Comparison of ENCODE assay signal across 9 cellular contexts in the genomic region with DNA sequence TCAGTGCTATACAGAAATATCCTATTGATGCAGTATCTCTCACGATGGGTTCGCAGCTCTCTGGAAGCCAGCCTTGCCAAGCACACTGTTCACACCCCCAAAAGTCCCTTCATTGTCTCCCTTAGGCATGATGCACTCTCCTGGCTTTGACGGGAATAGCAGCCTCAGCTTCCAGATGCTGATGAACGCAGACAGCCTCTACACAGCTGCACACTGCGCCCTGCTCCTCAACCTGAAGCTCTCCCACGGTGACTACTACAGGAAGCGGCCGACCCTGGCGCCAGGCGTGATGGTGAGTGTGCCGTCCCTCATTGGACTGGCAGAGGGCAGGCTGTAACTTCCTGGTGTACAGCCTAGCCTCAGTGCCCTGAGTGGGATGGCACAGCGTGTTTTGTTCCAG.
DNase-seq lines count a peak whose midpoint lies in the region; ATAC-seq and TF ChIP-seq lines count a peak whose summit lies in the region.
"Had no signal": no experiment of that assay in that cellular context is flagged by ENCODE, and none has a peak within 500 bp of the region (broad histone marks: within the 10 kb centered on the region; RNA-seq: fewer than 3 reads in every experiment).

No MANE protein-coding gene starts in this region.

- no peaks in the 10 kb centered on the region for H3K27me3 Mint-ChIP-seq in neural crest cell (ENCODE audit: low read depth)
- no peaks in the 10 kb centered on the region for H3K27me3 Mint-ChIP-seq in CD4-positive, alpha-beta memory T cell

- H2AFZ ChIP-seq in fibroblast of lung (ENCODE audit: low read length): no peak overlapping the region

- H3K4me3 Mint-ChIP-seq in neural crest cell: no peak overlapping the region
- H3K4me3 Mint-ChIP-seq in CD4-positive, alpha-beta memory T cell: no peak overlapping the region
- H3K4me3 Mint-ChIP-seq: effector memory CD8-positive, alpha-beta T cell had no signal

- TF ChIP-seq CTCF in fibroblast of lung (conservative IDR thresholded peaks at IDR 0.05 in 1 of 2, IDR thresholded peaks at IDR 0.05 in 1 of 2; ENCODE audit: low read depth in 1 of 2, low read length in 2 of 2): peak; percentile 20 to 22
- peak; percentile 41 for TF ChIP-seq CTCF in neural crest cell (conservative IDR thresholded peaks at IDR 0.05)

- CTCF ChIA-PET in CD4-positive, alpha-beta memory T cell (lab: Charles Lee; ENCODE audit: partially characterized antibody): no interaction called here

- no peak overlapping the region for H3K9ac ChIP-seq in fibroblast of lung (ENCODE audit: insufficient read depth, low read length)

- H3K36me3 ChIP-seq in fibroblast of lung (ENCODE audit: control insufficient read depth, insufficient read depth, low read length): no peaks in the 10 kb centered on the region
- no peaks in the 10 kb centered on the region for H3K36me3 ChIP-seq in CD4-positive, alpha-beta memory T cell (ENCODE audit: insufficient read depth, low read length)

- H3K27me3 ChIP-seq in fibroblast of lung (ENCODE audit: control insufficient read depth, insufficient read depth, low read length): no peaks in the 10 kb centered on the region
- no peaks in the 10 kb centered on the region for H3K27me3 ChIP-seq in CD4-positive, alpha-beta memory T cell (ENCODE audit: insufficient read depth, low read length)

- intact Hi-C loops in CD4-positive, alpha-beta memory T cell (cut with micrococcal nuclease): no loop called here

- ATAC-seq in HG03565 (IDR thresholded peaks at IDR 0.05; ENCODE audit: unreplicated experiment): no peak
- ATAC-seq: effector memory CD8-positive, alpha-beta T cell had no signal

- DNase-seq in G401 (ENCODE audit: low spot score) (peak; percentile 18), NCI-H748 (lab: John Stamatoyannopoulos, UW; ENCODE audit: unreplicated experiment) (peak; percentile 53), fibroblast of lung (ENCODE audit: low read depth in 2 of 2) (peak in 1 of 2 donors; percentile 23), neural crest cell (ENCODE audit: low read depth, low spot score) (no peak), SKM-1 (lab: John Stamatoyannopoulos, UW; ENCODE audit: unreplicated experiment) (no peak), GM19240 (ENCODE audit: insufficient read length, low spot score) (no peak)
- no peak for DNase-seq in CD4-positive, alpha-beta memory T cell
- DNase-seq: effector memory CD8-positive, alpha-beta T cell had no signal

- H3K9me3 Mint-ChIP-seq in neural crest cell: no peaks in the 10 kb centered on the region
- no peaks in the 10 kb centered on the region for H3K9me3 Mint-ChIP-seq in CD4-positive, alpha-beta memory T cell
- H3K9me3 Mint-ChIP-seq: effector memory CD8-positive, alpha-beta T cell had no signal

- no peaks in the 10 kb centered on the region for H3K36me3 Mint-ChIP-seq in neural crest cell (ENCODE audit: low read depth)
- no peaks in the 10 kb centered on the region for H3K36me3 Mint-ChIP-seq in CD4-positive, alpha-beta memory T cell

- in situ Hi-C loops in G401 (cut with HindIII; ENCODE audit: low sequenced_read_pairs): no loop called here

- no peaks in the 10 kb centered on the region for H3K4me1 Mint-ChIP-seq in neural crest cell
- H3K4me1 Mint-ChIP-seq in CD4-positive, alpha-beta memory T cell: no peaks in the 10 kb centered on the region

- no peak overlapping the region for H3K27ac Mint-ChIP-seq in neural crest cell (ENCODE audit: unreplicated experiment)
- no peak overlapping the region for H3K27ac Mint-ChIP-seq in CD4-positive, alpha-beta memory T cell
- H3K27ac Mint-ChIP-seq: effector memory CD8-positive, alpha-beta T cell had no signal

- no peaks in the 10 kb centered on the region for H3K9me3 ChIP-seq in fibroblast of lung (ENCODE audit: control insufficient read depth, insufficient read depth, low read depth, low read length)
- H3K9me3 ChIP-seq in CD4-positive, alpha-beta memory T cell (ENCODE audit: control insufficient read depth in 1 of 2, low read length in 2 of 2): no peaks in the 10 kb centered on the region

- H3K4me3 ChIP-seq in fibroblast of lung (replicated peaks in 1 of 4; ENCODE audit: control extremely low read depth in 1 of 4, insufficient read depth in 1 of 4, low read depth in 3 of 4, low read length in 4 of 4): no peak overlapping the region
- H3K4me3 ChIP-seq in CD4-positive, alpha-beta memory T cell (ENCODE audit: low read length in 2 of 2): no peak overlapping the region

- no peaks in the 10 kb centered on the region for H3K4me1 ChIP-seq in fibroblast of lung (ENCODE audit: control insufficient read depth, extremely low read depth, insufficient read depth, low read length)
- H3K4me1 ChIP-seq in CD4-positive, alpha-beta memory T cell (ENCODE audit: insufficient read depth, low read length): no peaks in the 10 kb centered on the region

- no peak overlapping the region for H3K27ac ChIP-seq in fibroblast of lung (ENCODE audit: insufficient read depth, low read length)
- H3K27ac ChIP-seq in CD4-positive, alpha-beta memory T cell (ENCODE audit: low read depth, low read length): no peak overlapping the region

- POLR2A ChIA-PET in CD4-positive, alpha-beta memory T cell (lab: Charles Lee; ENCODE audit: partially characterized antibody): no interaction called here

- H3K4me2 ChIP-seq in fibroblast of lung (ENCODE audit: extremely low read depth, insufficient read depth, low read length): no peak overlapping the region

- no peaks in the 10 kb centered on the region for H3K79me2 ChIP-seq in fibroblast of lung (ENCODE audit: control insufficient read depth, insufficient read depth, low read length)

- H4K20me1 ChIP-seq in fibroblast of lung (ENCODE audit: control insufficient read depth, extremely low read depth, insufficient read depth, low read length): no peaks in the 10 kb centered on the region

Comparison
In these comparisons a context has a peak if more than half of its experiments do, and no peak if none do; other contexts are left out.
1. DNase-seq: peak in G401 (single experiment) and NCI-H748 (single experiment); none in neural crest cell (single experiment), CD4-positive, alpha-beta memory T cell (0 of 5), SKM-1 (single experiment) and GM19240 (single experiment).